Comparison of ENCODE assay signal across 1 cellular context in genomic region chr16:30533748-30534367, GRCh38.
TF ChIP-seq lines count a peak whose summit lies in the region.

No MANE protein-coding gene starts in this region.

TF ChIP-seq in HEK293, 187 proteins besides CTCF, POLR2A, EP300 and RAD21 (continued from another document):
- TF ChIP-seq ZBTB11 (tag by site-specific recombination; conservative IDR thresholded peaks at IDR 0.05; ENCODE audit: low read depth) (no peak), ZNF837 (tag by site-specific recombination; IDR thresholded peaks at IDR 0.05) (no peak), GLIS1 (tag by site-specific recombination; IDR thresholded peaks at IDR 0.05) (peak; percentile 48; the same call in 1 of the 2 replicates), ZNF292 (tag by site-specific recombination; IDR thresholded peaks at IDR 0.05; ENCODE audit: borderline replicate concordance, low read depth) (no peak)
